ENCODE assay signal across 2 cellular contexts in genomic region chr15:50494547-50494946, GRCh38. TPM values are rescaled to one million over a fixed set of nuclear protein-coding genes. Genes with fewer than 3 reads are reported as not detected.
"Had no signal": no experiment of that assay in that cellular context is flagged by ENCODE, and none has a peak within 500 bp of the region (broad histone marks: within the 10 kb centered on the region; RNA-seq: fewer than 3 reads in every experiment).

No MANE protein-coding gene starts in this region.

RNA-seq across cellular contexts. Expression of gene USP50, which starts 51.9 kb away (rescaled TPM):
- total RNA-seq: G401, GM12878 had no signal
